ENCODE assay signal across 19 cellular contexts in genomic region chr2:145723872-145724271, GRCh38.
"Had no signal": no experiment of that assay in that cellular context is flagged by ENCODE, and none has a peak within 500 bp of the region (broad histone marks: within the 10 kb centered on the region; RNA-seq: fewer than 3 reads in every experiment).

No MANE protein-coding gene starts in this region.

- H3K9me3 ChIP-seq: ascending aorta, gastroesophageal sphincter, left ventricle myocardium inferior, mucosa of descending colon, right atrium auricular region, tibial artery had no signal

- DNase-seq: activated CD4-positive, alpha-beta T cell treated with anti-CD3 and anti-CD28 coated beads for 1 hour; activated CD4-positive, alpha-beta T cell treated with anti-CD3 and anti-CD28 coated beads, Interleukin-2, amount 50 U/mL, for 4 hours; activated naive CD4-positive, alpha-beta T cell treated with Interleukin-2 at 50 U/mL for 16 hours; activated T-cell treated with anti-CD3 and anti-CD28 coated beads for 4 hours; heart right ventricle; left ventricle myocardium inferior; mucosa of descending colon; naive thymus-derived CD8-positive, alpha-beta T cell; nucleus accumbens; stimulated activated CD4-positive, alpha-beta T cell treated with anti-CD3 and anti-CD28 coated beads, Interleukin-15, amount 100 ng/mL, for 24 hours; stimulated activated CD4-positive, alpha-beta T cell treated with anti-CD3 and anti-CD28 coated beads, Interleukin-4, amount 100 ng/mL, for 24 hours; stimulated activated naive CD4-positive, alpha-beta T cell; T-helper 2 cell; tibial artery had no signal

- H3K4me1 ChIP-seq: ascending aorta, gastroesophageal sphincter, heart right ventricle, left ventricle myocardium inferior, right atrium auricular region, tibial artery had no signal

- ATAC-seq: activated T-helper 17 cell treated with anti-CD3 and anti-CD28 coated beads, Interleukin-2, amount 50 U/mL, for 72 hours; gastroesophageal sphincter; heart right ventricle; mucosa of descending colon; naive thymus-derived CD8-positive, alpha-beta T cell had no signal

- H3K27ac ChIP-seq: ascending aorta, gastroesophageal sphincter, heart right ventricle, left ventricle myocardium inferior, right atrium auricular region, skin epidermis, tibial artery had no signal

- H3K36me3 ChIP-seq: ascending aorta, gastroesophageal sphincter, heart right ventricle, left ventricle myocardium inferior, right atrium auricular region, tibial artery had no signal

- H3K27me3 ChIP-seq: ascending aorta, gastroesophageal sphincter, heart right ventricle, right atrium auricular region, tibial artery had no signal

- H3K4me3 ChIP-seq: ascending aorta, gastroesophageal sphincter, heart right ventricle, left ventricle myocardium inferior, mucosa of descending colon, right atrium auricular region, skin epidermis, tibial artery had no signal
